ENCODE assay signal across 27 cellular contexts in genomic region chr3:191282262-191283215, GRCh38. TPM values are rescaled to one million over a fixed set of nuclear protein-coding genes. Genes with fewer than 3 reads are reported as not detected.
DNase-seq lines count a peak whose midpoint lies in the region; ATAC-seq and TF ChIP-seq lines count a peak whose summit lies in the region.
"Had no signal": no experiment of that assay in that cellular context is flagged by ENCODE, and none has a peak within 500 bp of the region (broad histone marks: within the 10 kb centered on the region; RNA-seq: fewer than 3 reads in every experiment).

No MANE protein-coding gene starts in this region.

- no peak overlapping the region for H3K4me3 ChIP-seq in osteoblast (ENCODE audit: insufficient read depth, low read length)
- no peak overlapping the region for H3K4me3 ChIP-seq in adrenal gland
- H3K4me3 ChIP-seq: heart left ventricle, left ventricle myocardium inferior, skin epidermis, thyroid gland had no signal

- H3K27ac ChIP-seq in osteoblast (ENCODE audit: low read depth, low read length) (peak overlapping the region; percentile 29), adrenal gland (no peak overlapping the region)
- H3K27ac ChIP-seq: heart left ventricle, left ventricle myocardium inferior, skin epidermis, thyroid gland had no signal

- intact Hi-C loops in adrenal gland (cut with DNase I): no loop called here

- H3K27me3 ChIP-seq in osteoblast (ENCODE audit: insufficient read depth, low read length) (no peaks in the 10 kb centered on the region), adrenal gland (no peaks in the 10 kb centered on the region)
- H3K27me3 ChIP-seq: heart left ventricle, thyroid gland had no signal

- TF ChIP-seq POLR2A in adrenal gland (IDR thresholded peaks at IDR 0.05): no peak

- H3K36me3 ChIP-seq in osteoblast (ENCODE audit: insufficient read depth, low read length) (no peaks in the 10 kb centered on the region), adrenal gland (replicated peaks in 1 of 2) (no peaks in the 10 kb centered on the region)
- H3K36me3 ChIP-seq: heart left ventricle, left ventricle myocardium inferior, thyroid gland had no signal

- ATAC-seq in GM18511 (IDR thresholded peaks at IDR 0.05; ENCODE audit: unreplicated experiment): peak; percentile 24
- peak; percentile 14 for ATAC-seq in HG03378 (IDR thresholded peaks at IDR 0.05; ENCODE audit: unreplicated experiment)
- no peak for ATAC-seq in HG02884 (IDR thresholded peaks at IDR 0.05; ENCODE audit: unreplicated experiment)
- ATAC-seq: activated CD8-positive, alpha-beta T cell treated with anti-CD3 and anti-CD28 coated beads for 36 hours; esophagus mucosa; heart left ventricle had no signal

- H2AFZ ChIP-seq in osteoblast (ENCODE audit: low read length): peak overlapping the region; percentile 30

- H3K9me3 ChIP-seq in osteoblast (ENCODE audit: low read depth, low read length) (no peaks in the 10 kb centered on the region), adrenal gland (replicated peaks in 1 of 3) (no peaks in the 10 kb centered on the region)
- H3K9me3 ChIP-seq: heart left ventricle, thyroid gland had no signal

- DNase-seq in brain pericyte (ENCODE audit: low read depth, low spot score): peak; percentile 3
- DNase-seq in osteoblast (ENCODE audit: insufficient read length, low spot score, missing footprints): peak; percentile 50
- no peak for DNase-seq in adrenal gland
- no peak for DNase-seq in activated CD8-positive, alpha-beta memory T cell treated with anti-CD3 and anti-CD28 coated beads, Interleukin-2, amount 50 U/mL, for 4 hours
- DNase-seq in stimulated activated CD4-positive, alpha-beta T cell treated with anti-CD3 and anti-CD28 coated beads, Interleukin-12 subunit alpha, Interleukin-12 subunit beta, amount 100 ng/mL, for 4 hours: no peak
- DNase-seq: activated CD4-positive, CD25-positive, alpha-beta regulatory T cell; activated CD8-positive, alpha-beta T cell treated with anti-CD3 and anti-CD28 coated beads for 36 hours; activated naive CD4-positive, alpha-beta T cell treated with Interleukin-2 at 50 U/mL for 16 hours; activated T-cell treated with anti-CD3 and anti-CD28 coated beads, Interleukin-2, amount 50 U/mL, for 24 hours; anterior cingulate cortex; CD4-positive, alpha-beta T cell; effector CD4-positive, alpha-beta T cell; GDM1; heart left ventricle; left ventricle myocardium inferior; midbrain; NCI-H1694; NCI-H748 treated with DMSO at 0.1 percent for 48 hours; SIG-M5; stimulated activated naive CD4-positive, alpha-beta T cell treated with Interleukin-2 at 50 U/mL for 16 hours; T-helper 9 cell; thyroid gland had no signal

- H4K20me1 ChIP-seq in osteoblast (ENCODE audit: insufficient read depth, low read length): no peaks in the 10 kb centered on the region

- H3K4me2 ChIP-seq in osteoblast (ENCODE audit: insufficient read depth, low read length): peak overlapping the region; percentile 28

- WGBS in adrenal gland, 4 donors: 58 to 75% (median 63%) methylated on average over 4 of the region's 4 CpGs

- TF ChIP-seq CTCF in osteoblast (IDR thresholded peaks at IDR 0.05; ENCODE audit: extremely low read depth, low read depth, low read length) (no peak), adrenal gland (IDR thresholded peaks at IDR 0.05) (no peak)

- no peaks in the 10 kb centered on the region for H3K79me2 ChIP-seq in osteoblast (ENCODE audit: insufficient read depth, low read length)

- H3K4me1 ChIP-seq in osteoblast (ENCODE audit: insufficient read depth, low read length) (peaks cover 12% of the 10 kb centered on the region), adrenal gland (replicated peaks in 1 of 2) (no peaks in the 10 kb centered on the region)
- H3K4me1 ChIP-seq: heart left ventricle, left ventricle myocardium inferior, thyroid gland had no signal

RNA-seq across cellular contexts. Expression of gene CCDC50, which starts 46.7 kb away (rescaled TPM):
- total RNA-seq in osteoblast (74.8 and 78.2 TPM in 2 replicates), adrenal gland (10 to 100 TPM; 52.2 to 92.1 (median 71.6) TPM)
- polyA plus RNA-seq in adrenal gland: 10 to 100 TPM; 18.3 to 47.2 (median 19.6) TPM

RNA-seq across cellular contexts. Expression of gene UTS2B, which starts 47.8 kb away (rescaled TPM):
- total RNA-seq in osteoblast (0.59 and 1.1 TPM in 2 replicates), adrenal gland (under 1 TPM in 4 of 8 donors, not detected in 4; 0.32 to 0.69 (median 0.55) TPM)
- polyA plus RNA-seq in adrenal gland: under 1 TPM in 2 of 3 donors, not detected in 1; 0.07 to 0.16 TPM
- total RNA-seq: activated CD8-positive, alpha-beta T cell treated with anti-CD3 and anti-CD28 coated beads for 36 hours; CD4-positive, alpha-beta T cell; esophagus mucosa had no signal

Comparison
In these comparisons a context has a peak if more than half of its experiments do, and no peak if none do; other contexts are left out.
1. DNase-seq: peak in brain pericyte (single experiment) and osteoblast (single experiment); none in adrenal gland (0 of 7), activated CD8-positive, alpha-beta memory T cell treated with anti-CD3 and anti-CD28 coated beads, Interleukin-2, amount 50 U/mL, for 4 hours (single experiment) and stimulated activated CD4-positive, alpha-beta T cell treated with anti-CD3 and anti-CD28 coated beads, Interleukin-12 subunit alpha, Interleukin-12 subunit beta, amount 100 ng/mL, for 4 hours (single experiment).